In genomic region chr18:31611511-31611910, GRCh38 we compare ENCODE assay signal across 1 cellular context.
TF ChIP-seq lines count a peak whose summit lies in the region.

No MANE protein-coding gene starts in this region.

TF ChIP-seq in GM23338, 12 proteins besides CTCF, POLR2A, EP300 and RAD21 (continued from another document):
- TF ChIP-seq ZNF462 (CRISPR knock-in tag; IDR thresholded peaks at IDR 0.05) (no peak), EZH2 (IDR thresholded peaks at IDR 0.05; ENCODE audit: low read depth, unreplicated experiment) (no peak), EZH2phosphoT487 (IDR thresholded peaks at IDR 0.05; ENCODE audit: unreplicated experiment) (no peak), ZNF114 (CRISPR knock-in tag; IDR thresholded peaks at IDR 0.05) (no peak), ZNF331 (CRISPR knock-in tag; IDR thresholded peaks at IDR 0.05; ENCODE audit: low read depth) (no peak), ETS1 (IDR thresholded peaks at IDR 0.05) (no peak), POLR2AphosphoS5 (IDR thresholded peaks at IDR 0.05; ENCODE audit: low read depth) (no peak), STAT1 (IDR thresholded peaks at IDR 0.05; ENCODE audit: unreplicated experiment) (no peak)
TF ChIP-seq in GM23338: peak in this region for 0.
